ENCODE assay signal across 28 cellular contexts in genomic region chr11:70811483-70811882, GRCh38.
"Had no signal": no experiment of that assay in that cellular context is flagged by ENCODE, and none has a peak within 500 bp of the region (broad histone marks: within the 10 kb centered on the region; RNA-seq: fewer than 3 reads in every experiment).

No MANE protein-coding gene starts in this region.

- H3K4me3 Mint-ChIP-seq: dendritic cell treated with granulocyte-macrophage colony-stimulating factor and Interleukin-4, amounts not matched to agents 40 ng/mL and 50 ng/mL, for 4 days; effector memory CD8-positive, alpha-beta T cell; endodermal cell; mesothelial cell of epicardium; naive B cell had no signal

- DNase-seq: colonic mucosa; cortex of kidney; effector CD8-positive, alpha-beta T cell; effector memory CD8-positive, alpha-beta T cell; endodermal cell; erythroblast; esophagus squamous epithelium; foreskin fibroblast; foreskin melanocyte; gastrocnemius medialis; glutamatergic neuron; head of caudate nucleus; heart right ventricle; hippocampal formation; left cardiac atrium; left ventricle myocardium superior; lower lobe of right lung; mesenchymal stem cell; mucosa of descending colon; naive B cell had no signal

- H3K27me3 Mint-ChIP-seq: dendritic cell treated with granulocyte-macrophage colony-stimulating factor and Interleukin-4, amounts not matched to agents 40 ng/mL and 50 ng/mL, for 4 days had no signal

- H3K4me3 ChIP-seq: colonic mucosa, esophagus squamous epithelium, gastrocnemius medialis, heart right ventricle, left lung, lower lobe of right lung, mucosa of descending colon had no signal

- H3K36me3 Mint-ChIP-seq: mesothelial cell of epicardium, naive B cell had no signal

- H3K27ac ChIP-seq: colonic mucosa, epithelial cell of prostate, esophagus squamous epithelium, gastrocnemius medialis, heart right ventricle, left lung, lower lobe of right lung had no signal

- FAIRE-seq: endometrium, islet of Langerhans, keratinocyte had no signal

- H3K9me3 ChIP-seq: colonic mucosa, esophagus squamous epithelium, gastrocnemius medialis, heart right ventricle, left lung, lower lobe of right lung, mucosa of descending colon had no signal

- H3K4me1 ChIP-seq: colonic mucosa, esophagus squamous epithelium, gastrocnemius medialis, heart right ventricle, left lung, lower lobe of right lung had no signal

- H3K36me3 ChIP-seq: colonic mucosa, esophagus squamous epithelium, gastrocnemius medialis, heart right ventricle, left lung had no signal

- H3K27me3 ChIP-seq: colonic mucosa, esophagus squamous epithelium, gastrocnemius medialis, left lung had no signal

- H3K27ac Mint-ChIP-seq: dendritic cell treated with granulocyte-macrophage colony-stimulating factor and Interleukin-4, amounts not matched to agents 40 ng/mL and 50 ng/mL, for 4 days; effector memory CD8-positive, alpha-beta T cell; endodermal cell; mesothelial cell of epicardium; naive B cell had no signal

- H3K9me3 Mint-ChIP-seq: dendritic cell treated with granulocyte-macrophage colony-stimulating factor and Interleukin-4, amounts not matched to agents 40 ng/mL and 50 ng/mL, for 4 days; effector memory CD8-positive, alpha-beta T cell; endodermal cell; mesothelial cell of epicardium had no signal

- H3K4me1 Mint-ChIP-seq: endodermal cell, mesothelial cell of epicardium had no signal

- ATAC-seq: effector memory CD8-positive, alpha-beta T cell; esophagus mucosa; gastrocnemius medialis; heart right ventricle; left cardiac atrium; left lung; left ventricle myocardium superior; lower lobe of right lung; mucosa of descending colon had no signal
